ENCODE assay signal across 38 cellular contexts in genomic region chr12:77786675-77787074, GRCh38. TPM values are rescaled to one million over a fixed set of nuclear protein-coding genes. Genes with fewer than 3 reads are reported as not detected.
"Had no signal": no experiment of that assay in that cellular context is flagged by ENCODE, and none has a peak within 500 bp of the region (broad histone marks: within the 10 kb centered on the region; RNA-seq: fewer than 3 reads in every experiment).

No MANE protein-coding gene starts in this region.

- H3K27ac ChIP-seq: adrenal gland, ascending aorta, body of pancreas, brain microvascular endothelial cell, breast epithelium, cardiac muscle cell had no signal

- H3K9me3 Mint-ChIP-seq: activated naive CD4-positive, alpha-beta T cell treated with anti-CD3 and anti-CD28 coated beads, Interleukin-2, amount 50 U/mL, for 24 hours; activated T-helper 1 cell treated with anti-CD3 and anti-CD28 coated beads, Interleukin-12 subunit alpha, Interleukin-12 subunit beta, Interleukin-2, Interleukin-4 antibody, amounts not matched to agents 30 ng/mL and 10 ng/mL and 1 ng/mL, durations not matched to agents 14 hours and 24 hours and 36 hours had no signal

- H3K4me1 ChIP-seq: adrenal gland, ascending aorta, body of pancreas, breast epithelium had no signal

- H3K36me3 Mint-ChIP-seq: activated naive CD4-positive, alpha-beta T cell treated with anti-CD3 and anti-CD28 coated beads, Interleukin-2, amount 10 ng/mL, durations not matched to agents 7 days and 5 days; activated naive CD4-positive, alpha-beta T cell treated with anti-CD3 and anti-CD28 coated beads, Interleukin-2, amount 50 U/mL, for 24 hours; activated naive CD4-positive, alpha-beta T cell treated with anti-CD3 and anti-CD28 coated beads, Interleukin-2, amount 50 U/mL, for 72 hours; activated naive CD8-positive, alpha-beta T cell; activated naive CD8-positive, alpha-beta T cell treated with anti-CD3 and anti-CD28 coated beads for 36 hours; activated naive CD8-positive, alpha-beta T cell treated with anti-CD3 and anti-CD28 coated beads, Interleukin-2, amount 10 ng/mL, durations not matched to agents 7 days and 5 days had no signal

- H3K27ac Mint-ChIP-seq: activated naive CD4-positive, alpha-beta T cell treated with anti-CD3 and anti-CD28 coated beads for 36 hours; activated naive CD4-positive, alpha-beta T cell treated with anti-CD3 and anti-CD28 coated beads, Interleukin-2, amount 10 ng/mL, durations not matched to agents 7 days and 5 days; activated naive CD4-positive, alpha-beta T cell treated with anti-CD3 and anti-CD28 coated beads, Interleukin-2, amount 50 U/mL, for 24 hours; activated naive CD4-positive, alpha-beta T cell treated with anti-CD3 and anti-CD28 coated beads, Interleukin-2, amount 50 U/mL, for 72 hours; activated naive CD8-positive, alpha-beta T cell; activated naive CD8-positive, alpha-beta T cell treated with anti-CD3 and anti-CD28 coated beads for 36 hours; activated naive CD8-positive, alpha-beta T cell treated with anti-CD3 and anti-CD28 coated beads, Interleukin-2, amount 10 ng/mL, durations not matched to agents 7 days and 5 days; activated naive CD8-positive, alpha-beta T cell treated with anti-CD3 and anti-CD28 coated beads, Interleukin-2, amount 50 U/mL, for 24 hours; activated T-cell treated with anti-CD3 and anti-CD28 coated beads, Interleukin-2, amount 50 U/mL, for 24 hours; activated T-cell treated with anti-CD3 and anti-CD28 coated beads, Interleukin-2, amount 50 U/mL, for 72 hours; activated T-helper 1 cell treated with anti-CD3 and anti-CD28 coated beads, Interleukin-12 subunit alpha, Interleukin-12 subunit beta, Interleukin-2, Interleukin-4 antibody, amounts not matched to agents 30 ng/mL and 10 ng/mL and 1 ng/mL, durations not matched to agents 14 hours and 24 hours and 36 hours; activated T-helper 17 cell treated with anti-CD3 and anti-CD28 coated beads, Interleukin-2, amount 50 U/mL, for 72 hours; activated T-helper 2 cell treated with anti-CD3 and anti-CD28 coated beads, Interferon-gamma antibody, Interleukin-2, Interleukin-4, amounts not matched to agents 10 μg/mL and 5 μg/mL and 100 μg/mL, durations not matched to agents 14 hours and 24 hours and 36 hours; brain had no signal

- DNase-seq: activated effector memory CD4-positive, alpha-beta T cell treated with anti-CD3 and anti-CD28 coated beads, Interleukin-2, amount 50 U/mL, for 16 hours; activated effector memory CD4-positive, alpha-beta T cell treated with Interleukin-2 at 50 U/mL for 16 hours; activated gamma-delta T cell; activated gamma-delta T cell treated with Interleukin-2 at 50 U/mL for 16 hours; activated naive CD4-positive, alpha-beta T cell; activated naive CD4-positive, alpha-beta T cell treated with anti-CD3 and anti-CD28 coated beads for 36 hours; activated naive CD4-positive, alpha-beta T cell treated with anti-CD3 and anti-CD28 coated beads, Interleukin-2, amount 10 ng/mL, durations not matched to agents 7 days and 5 days; activated naive CD4-positive, alpha-beta T cell treated with anti-CD3 and anti-CD28 coated beads, Interleukin-2, amount 50 U/mL, for 16 hours; activated naive CD4-positive, alpha-beta T cell treated with Interleukin-2 at 50 U/mL for 16 hours; activated naive CD8-positive, alpha-beta T cell treated with anti-CD3 and anti-CD28 coated beads for 36 hours; activated naive CD8-positive, alpha-beta T cell treated with anti-CD3 and anti-CD28 coated beads, Interleukin-2, amount 10 ng/mL, durations not matched to agents 7 days and 5 days; activated naive CD8-positive, alpha-beta T cell treated with anti-CD3 and anti-CD28 coated beads, Interleukin-2, amount 50 U/mL, for 24 hours; activated T-cell treated with anti-CD3 and anti-CD28 coated beads, Interleukin-2, amount 50 U/mL, for 1 hour; activated T-cell treated with anti-CD3 and anti-CD28 coated beads, Interleukin-2, amount 50 U/mL, for 24 hours; activated T-cell treated with anti-CD3 and anti-CD28 coated beads, Interleukin-2, amount 50 U/mL, for 4 hours; activated T-cell treated with anti-CD3 and anti-CD28 coated beads, Interleukin-2, amount 50 U/mL, for 48 hours; activated T-cell treated with anti-CD3 and anti-CD28 coated beads, Interleukin-2, amount 50 U/mL, for 72 hours; adrenal gland; amniotic stem cell; amygdala; anterior cingulate cortex; aorta; body of pancreas; brain microvascular endothelial cell; caudate nucleus; central memory CD4-positive, alpha-beta T cell; cerebellar nuclear complex had no signal

- H3K27me3 ChIP-seq: adrenal gland, ascending aorta, body of pancreas, brain microvascular endothelial cell, breast epithelium, cardiac muscle cell had no signal

- H3K4me3 Mint-ChIP-seq: activated naive CD4-positive, alpha-beta T cell treated with anti-CD3 and anti-CD28 coated beads for 36 hours; activated naive CD4-positive, alpha-beta T cell treated with anti-CD3 and anti-CD28 coated beads, Interleukin-2, amount 10 ng/mL, durations not matched to agents 7 days and 5 days; activated naive CD4-positive, alpha-beta T cell treated with anti-CD3 and anti-CD28 coated beads, Interleukin-2, amount 50 U/mL, for 24 hours; activated naive CD8-positive, alpha-beta T cell; activated naive CD8-positive, alpha-beta T cell treated with anti-CD3 and anti-CD28 coated beads for 36 hours; activated naive CD8-positive, alpha-beta T cell treated with anti-CD3 and anti-CD28 coated beads, Interleukin-2, amount 10 ng/mL, durations not matched to agents 7 days and 5 days; activated naive CD8-positive, alpha-beta T cell treated with anti-CD3 and anti-CD28 coated beads, Interleukin-2, amount 50 U/mL, for 24 hours; activated T-cell treated with anti-CD3 and anti-CD28 coated beads, Interleukin-2, amount 50 U/mL, for 24 hours; activated T-cell treated with anti-CD3 and anti-CD28 coated beads, Interleukin-2, amount 50 U/mL, for 4 hours; activated T-cell treated with anti-CD3 and anti-CD28 coated beads, Interleukin-2, amount 50 U/mL, for 72 hours; activated T-helper 1 cell treated with anti-CD3 and anti-CD28 coated beads, Interleukin-12 subunit alpha, Interleukin-12 subunit beta, Interleukin-2, Interleukin-4 antibody, amounts not matched to agents 30 ng/mL and 10 ng/mL and 1 ng/mL, durations not matched to agents 14 hours and 24 hours and 36 hours; activated T-helper 17 cell treated with anti-CD3 and anti-CD28 coated beads, Interleukin-2, amount 50 U/mL, for 72 hours; brain; central memory CD8-positive, alpha-beta T cell had no signal

- H3K4me1 Mint-ChIP-seq: activated naive CD4-positive, alpha-beta T cell treated with anti-CD3 and anti-CD28 coated beads, Interleukin-2, amount 10 ng/mL, durations not matched to agents 7 days and 5 days; activated naive CD4-positive, alpha-beta T cell treated with anti-CD3 and anti-CD28 coated beads, Interleukin-2, amount 50 U/mL, for 24 hours; activated naive CD8-positive, alpha-beta T cell treated with anti-CD3 and anti-CD28 coated beads for 36 hours; activated naive CD8-positive, alpha-beta T cell treated with anti-CD3 and anti-CD28 coated beads, Interleukin-2, amount 10 ng/mL, durations not matched to agents 7 days and 5 days; activated naive CD8-positive, alpha-beta T cell treated with anti-CD3 and anti-CD28 coated beads, Interleukin-2, amount 50 U/mL, for 24 hours; activated T-helper 17 cell treated with anti-CD3 and anti-CD28 coated beads, Interleukin-2, amount 50 U/mL, for 72 hours; central memory CD8-positive, alpha-beta T cell had no signal

- H3K9me3 ChIP-seq: adrenal gland, ascending aorta, body of pancreas, breast epithelium had no signal

- H3K4me3 ChIP-seq: adrenal gland, ascending aorta, body of pancreas, breast epithelium, cardiac muscle cell had no signal

- H3K36me3 ChIP-seq: adrenal gland, ascending aorta, brain microvascular endothelial cell, breast epithelium, cardiac muscle cell had no signal

- H3K27me3 Mint-ChIP-seq: activated naive CD4-positive, alpha-beta T cell treated with anti-CD3 and anti-CD28 coated beads, Interleukin-2, amount 10 ng/mL, durations not matched to agents 7 days and 5 days; activated naive CD4-positive, alpha-beta T cell treated with anti-CD3 and anti-CD28 coated beads, Interleukin-2, amount 50 U/mL, for 24 hours; activated naive CD8-positive, alpha-beta T cell; activated naive CD8-positive, alpha-beta T cell treated with anti-CD3 and anti-CD28 coated beads for 36 hours; activated naive CD8-positive, alpha-beta T cell treated with anti-CD3 and anti-CD28 coated beads, Interleukin-2, amount 10 ng/mL, durations not matched to agents 7 days and 5 days; activated naive CD8-positive, alpha-beta T cell treated with anti-CD3 and anti-CD28 coated beads, Interleukin-2, amount 50 U/mL, for 24 hours; activated T-cell treated with anti-CD3 and anti-CD28 coated beads, Interleukin-2, amount 50 U/mL, for 24 hours; activated T-helper 17 cell treated with anti-CD3 and anti-CD28 coated beads, Interleukin-2, amount 50 U/mL, for 72 hours; brain; central memory CD8-positive, alpha-beta T cell had no signal

RNA-seq across cellular contexts. Expression of gene NAV3, which starts 44.0 kb away (rescaled TPM):
- total RNA-seq: activated naive CD4-positive, alpha-beta T cell treated with anti-CD3 and anti-CD28 coated beads for 36 hours; activated naive CD4-positive, alpha-beta T cell treated with anti-CD3 and anti-CD28 coated beads, Interleukin-2, amount 50 U/mL, for 72 hours; activated naive CD8-positive, alpha-beta T cell treated with anti-CD3 and anti-CD28 coated beads for 36 hours; activated naive CD8-positive, alpha-beta T cell treated with anti-CD3 and anti-CD28 coated beads, Interleukin-2, amount 10 ng/mL, durations not matched to agents 7 days and 5 days; activated T-cell treated with anti-CD3 and anti-CD28 coated beads, Interleukin-2, amount 50 U/mL, for 72 hours; activated T-helper 1 cell treated with anti-CD3 and anti-CD28 coated beads, Interleukin-12 subunit alpha, Interleukin-12 subunit beta, Interleukin-2, Interleukin-4 antibody, amounts not matched to agents 30 ng/mL and 10 ng/mL and 1 ng/mL, durations not matched to agents 14 hours and 24 hours and 36 hours; activated T-helper 17 cell treated with anti-CD3 and anti-CD28 coated beads, Interleukin-2, amount 50 U/mL, for 72 hours; activated T-helper 2 cell treated with anti-CD3 and anti-CD28 coated beads, Interferon-gamma antibody, Interleukin-2, Interleukin-4, amounts not matched to agents 10 μg/mL and 5 μg/mL and 100 μg/mL, durations not matched to agents 14 hours and 24 hours and 36 hours had no signal
